ENCODE assay signal across 1 cellular context in genomic region chr19:13842294-13843103, GRCh38.
TF ChIP-seq lines count a peak whose summit lies in the region.

No MANE protein-coding gene starts in this region.

TF ChIP-seq in A549, 52 proteins besides CTCF, POLR2A, EP300 and RAD21 (continued from another document):
- TF ChIP-seq, protein P1, sequence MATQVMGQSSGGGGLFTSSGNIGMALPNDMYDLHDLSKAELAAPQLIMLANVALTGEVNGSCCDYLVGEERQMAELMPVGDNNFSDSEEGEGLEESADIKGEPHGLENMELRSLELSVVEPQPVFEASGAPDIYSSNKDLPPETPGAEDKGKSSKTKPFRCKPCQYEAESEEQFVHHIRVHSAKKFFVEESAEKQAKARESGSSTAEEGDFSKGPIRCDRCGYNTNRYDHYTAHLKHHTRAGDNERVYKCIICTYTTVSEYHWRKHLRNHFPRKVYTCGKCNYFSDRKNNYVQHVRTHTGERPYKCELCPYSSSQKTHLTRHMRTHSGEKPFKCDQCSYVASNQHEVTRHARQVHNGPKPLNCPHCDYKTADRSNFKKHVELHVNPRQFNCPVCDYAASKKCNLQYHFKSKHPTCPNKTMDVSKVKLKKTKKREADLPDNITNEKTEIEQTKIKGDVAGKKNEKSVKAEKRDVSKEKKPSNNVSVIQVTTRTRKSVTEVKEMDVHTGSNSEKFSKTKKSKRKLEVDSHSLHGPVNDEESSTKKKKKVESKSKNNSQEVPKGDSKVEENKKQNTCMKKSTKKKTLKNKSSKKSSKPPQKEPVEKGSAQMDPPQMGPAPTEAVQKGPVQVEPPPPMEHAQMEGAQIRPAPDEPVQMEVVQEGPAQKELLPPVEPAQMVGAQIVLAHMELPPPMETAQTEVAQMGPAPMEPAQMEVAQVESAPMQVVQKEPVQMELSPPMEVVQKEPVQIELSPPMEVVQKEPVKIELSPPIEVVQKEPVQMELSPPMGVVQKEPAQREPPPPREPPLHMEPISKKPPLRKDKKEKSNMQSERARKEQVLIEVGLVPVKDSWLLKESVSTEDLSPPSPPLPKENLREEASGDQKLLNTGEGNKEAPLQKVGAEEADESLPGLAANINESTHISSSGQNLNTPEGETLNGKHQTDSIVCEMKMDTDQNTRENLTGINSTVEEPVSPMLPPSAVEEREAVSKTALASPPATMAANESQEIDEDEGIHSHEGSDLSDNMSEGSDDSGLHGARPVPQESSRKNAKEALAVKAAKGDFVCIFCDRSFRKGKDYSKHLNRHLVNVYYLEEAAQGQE (IDR thresholded peaks at IDR 0.05): no peak
- TF ChIP-seq MAFK (IDR thresholded peaks at IDR 0.05; ENCODE audit: partially characterized antibody) (no peak), ZC3H11A (IDR thresholded peaks at IDR 0.05) (no peak), RARB (CRISPR knock-in tag; IDR thresholded peaks at IDR 0.05) (no peak), ZFP36 (IDR thresholded peaks at IDR 0.05; ENCODE audit: borderline replicate concordance, partially characterized antibody) (no peak), ATOH8 (CRISPR knock-in tag; IDR thresholded peaks at IDR 0.05; ENCODE audit: low read depth) (no peak), HDAC2 (IDR thresholded peaks at IDR 0.05) (no peak), ZNF302 (CRISPR knock-in tag; IDR thresholded peaks at IDR 0.05) (no peak), HOXB5 (CRISPR knock-in tag; IDR thresholded peaks at IDR 0.05) (0 out of 2 replicates have a peak, but pooled peaks have one; percentile 6), RNF2 (IDR thresholded peaks at IDR 0.05; ENCODE audit: borderline replicate concordance, low read depth) (no peak), TFCP2L1 (CRISPR knock-in tag; IDR thresholded peaks at IDR 0.05) (peak; percentile 94), POLR2AphosphoS2 (conservative IDR thresholded peaks at IDR 0.05; ENCODE audit: low read length) (no peak; the same call in 1 of the 2 replicates), KDM1A (IDR thresholded peaks at IDR 0.05; ENCODE audit: low read depth) (no peak), CEBPB (IDR thresholded peaks at IDR 0.05) (no peak), KDM5A (IDR thresholded peaks at IDR 0.05) (no peak), GATA3 (IDR thresholded peaks at IDR 0.05; ENCODE audit: borderline replicate concordance) (no peak), HES2 (IDR thresholded peaks at IDR 0.05) (no peak), RCOR1 (IDR thresholded peaks at IDR 0.05; ENCODE audit: low read depth, low read length) (no peak)
- TF ChIP-seq, protein P2, sequence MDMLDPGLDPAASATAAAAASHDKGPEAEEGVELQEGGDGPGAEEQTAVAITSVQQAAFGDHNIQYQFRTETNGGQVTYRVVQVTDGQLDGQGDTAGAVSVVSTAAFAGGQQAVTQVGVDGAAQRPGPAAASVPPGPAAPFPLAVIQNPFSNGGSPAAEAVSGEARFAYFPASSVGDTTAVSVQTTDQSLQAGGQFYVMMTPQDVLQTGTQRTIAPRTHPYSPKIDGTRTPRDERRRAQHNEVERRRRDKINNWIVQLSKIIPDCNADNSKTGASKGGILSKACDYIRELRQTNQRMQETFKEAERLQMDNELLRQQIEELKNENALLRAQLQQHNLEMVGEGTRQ (IDR thresholded peaks at IDR 0.05): peak; percentile 42
- TF ChIP-seq, protein P3, sequence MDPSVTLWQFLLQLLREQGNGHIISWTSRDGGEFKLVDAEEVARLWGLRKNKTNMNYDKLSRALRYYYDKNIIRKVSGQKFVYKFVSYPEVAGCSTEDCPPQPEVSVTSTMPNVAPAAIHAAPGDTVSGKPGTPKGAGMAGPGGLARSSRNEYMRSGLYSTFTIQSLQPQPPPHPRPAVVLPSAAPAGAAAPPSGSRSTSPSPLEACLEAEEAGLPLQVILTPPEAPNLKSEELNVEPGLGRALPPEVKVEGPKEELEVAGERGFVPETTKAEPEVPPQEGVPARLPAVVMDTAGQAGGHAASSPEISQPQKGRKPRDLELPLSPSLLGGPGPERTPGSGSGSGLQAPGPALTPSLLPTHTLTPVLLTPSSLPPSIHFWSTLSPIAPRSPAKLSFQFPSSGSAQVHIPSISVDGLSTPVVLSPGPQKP (IDR thresholded peaks at IDR 0.05; ENCODE audit: low read depth, low read length): no peak
- TF ChIP-seq, protein P4, sequence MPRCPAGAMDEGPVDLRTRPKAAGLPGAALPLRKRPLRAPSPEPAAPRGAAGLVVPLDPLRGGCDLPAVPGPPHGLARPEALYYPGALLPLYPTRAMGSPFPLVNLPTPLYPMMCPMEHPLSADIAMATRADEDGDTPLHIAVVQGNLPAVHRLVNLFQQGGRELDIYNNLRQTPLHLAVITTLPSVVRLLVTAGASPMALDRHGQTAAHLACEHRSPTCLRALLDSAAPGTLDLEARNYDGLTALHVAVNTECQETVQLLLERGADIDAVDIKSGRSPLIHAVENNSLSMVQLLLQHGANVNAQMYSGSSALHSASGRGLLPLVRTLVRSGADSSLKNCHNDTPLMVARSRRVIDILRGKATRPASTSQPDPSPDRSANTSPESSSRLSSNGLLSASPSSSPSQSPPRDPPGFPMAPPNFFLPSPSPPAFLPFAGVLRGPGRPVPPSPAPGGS (IDR thresholded peaks at IDR 0.05): peak; percentile 99
